ENCODE assay signal across 18 cellular contexts in genomic region chr21:45580181-45580575, GRCh38.
"Had no signal": no experiment of that assay in that cellular context is flagged by ENCODE, and none has a peak within 500 bp of the region (broad histone marks: within the 10 kb centered on the region; RNA-seq: fewer than 3 reads in every experiment).

No MANE protein-coding gene starts in this region.

- H3K9me3 Mint-ChIP-seq: activated T-cell treated with anti-CD3 and anti-CD28 coated beads, Interleukin-2, amount 50 U/mL, for 72 hours had no signal

- H3K4me1 Mint-ChIP-seq: activated CD4-positive, alpha-beta T cell treated with anti-CD3 and anti-CD28 coated beads for 36 hours had no signal

- H3K27ac ChIP-seq: ascending aorta, breast epithelium, pancreas, sigmoid colon, thyroid gland, vagina had no signal

- H3K4me3 ChIP-seq: ascending aorta, breast epithelium, mucosa of descending colon, pancreas, sigmoid colon, thyroid gland, vagina had no signal

- H3K4me1 ChIP-seq: ascending aorta, breast epithelium, pancreas, sigmoid colon, vagina had no signal

- H3K4me3 Mint-ChIP-seq: activated CD4-positive, alpha-beta T cell treated with anti-CD3 and anti-CD28 coated beads for 36 hours; activated T-cell treated with anti-CD3 and anti-CD28 coated beads, Interleukin-2, amount 50 U/mL, for 72 hours; neural crest cell had no signal

- DNase-seq: activated CD4-positive, alpha-beta T cell treated with anti-CD3 and anti-CD28 coated beads for 36 hours; activated CD4-positive, alpha-beta T cell treated with anti-CD3 and anti-CD28 coated beads, Interleukin-2, amount 50 U/mL, for 48 hours; activated naive CD4-positive, alpha-beta T cell treated with anti-CD3 and anti-CD28 coated beads, Interleukin-2, amount 50 U/mL, for 16 hours; activated T-cell treated with anti-CD3 and anti-CD28 coated beads, Interleukin-2, amount 50 U/mL, for 72 hours; cerebellar nuclear complex; dermis blood vessel endothelial cell; effector memory CD4-positive, alpha-beta T cell; mucosa of descending colon; naive B cell; stimulated activated naive CD4-positive, alpha-beta T cell; thyroid gland had no signal

- H3K27me3 ChIP-seq: ascending aorta, pancreas, sigmoid colon, thyroid gland, vagina had no signal

- H3K36me3 ChIP-seq: ascending aorta, breast epithelium, pancreas, sigmoid colon, thyroid gland, vagina had no signal

- H3K27ac Mint-ChIP-seq: activated CD4-positive, alpha-beta T cell treated with anti-CD3 and anti-CD28 coated beads for 36 hours; activated T-cell treated with anti-CD3 and anti-CD28 coated beads, Interleukin-2, amount 50 U/mL, for 72 hours; naive B cell had no signal

- H3K9me3 ChIP-seq: ascending aorta, mucosa of descending colon, pancreas, sigmoid colon, thyroid gland, vagina had no signal

- ATAC-seq: activated CD4-positive, alpha-beta T cell treated with anti-CD3 and anti-CD28 coated beads for 36 hours; activated T-cell treated with anti-CD3 and anti-CD28 coated beads, Interleukin-2, amount 50 U/mL, for 72 hours; left colon; mucosa of descending colon; pancreas had no signal
